Comparison of ENCODE assay signal across 9 cellular contexts in the genomic region with DNA sequence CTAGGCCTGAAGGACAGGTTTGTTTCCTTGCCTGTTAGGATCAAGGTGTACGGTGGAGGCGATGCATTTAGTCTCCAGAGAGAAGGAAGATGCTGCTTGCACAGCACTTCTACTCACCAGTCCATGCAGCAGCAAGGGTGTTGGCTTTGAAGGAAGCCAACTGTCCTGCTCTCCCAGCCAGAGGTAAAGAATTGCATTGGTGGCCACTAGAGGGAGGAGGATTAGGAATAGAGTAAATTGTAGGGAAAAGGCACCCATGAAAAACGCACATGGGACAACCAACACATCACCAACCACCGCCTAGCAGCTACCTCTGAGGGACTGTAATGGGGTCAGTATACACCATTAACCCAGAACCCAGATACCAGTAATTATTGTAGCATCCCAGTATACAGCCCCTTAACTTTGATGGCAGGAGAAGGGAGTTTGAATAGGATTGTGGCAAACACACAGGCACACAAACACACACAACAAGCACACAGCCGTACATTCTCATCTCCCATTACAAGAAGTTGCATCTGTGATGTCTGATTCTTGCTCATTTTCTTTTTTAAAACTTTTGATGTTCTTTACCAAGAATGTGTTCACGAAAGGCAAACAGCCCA.
DNase-seq lines count a peak whose midpoint lies in the region; ATAC-seq, FAIRE-seq and TF ChIP-seq lines count a peak whose summit lies in the region.
"Had no signal": no experiment of that assay in that cellular context is flagged by ENCODE, and none has a peak within 500 bp of the region (broad histone marks: within the 10 kb centered on the region; RNA-seq: fewer than 3 reads in every experiment).

No MANE protein-coding gene starts in this region.

- peak overlapping the region; percentile 75 for H3K4ac ChIP-seq in IMR-90 (ENCODE audit: low read depth, low read length)

- H2AFZ ChIP-seq in IMR-90 (replicated peaks; ENCODE audit: low read length, poor library complexity), result no peak overlapping the region
- no peak overlapping the region for H2AFZ ChIP-seq in astrocyte (ENCODE audit: low read depth, low read length)
- H2AFZ ChIP-seq in HepG2 (ENCODE audit: low read length), result no peak overlapping the region

- H3K79me2 ChIP-seq in astrocyte (ENCODE audit: insufficient read depth, low read length) (no peaks in the 10 kb centered on the region), HepG2 (ENCODE audit: insufficient read depth, low read length) (no peaks in the 10 kb centered on the region)

- WGBS in IMR-90 (ENCODE audit: extremely low coverage in 2 of 2, insufficient read length in 1 of 2), 2 experiments, result 80% methylated on average over 1 of the region's 6 CpGs; no CpG with 5 or more reads in 1 of the 2 experiments
- WGBS in HepG2 (ENCODE audit: low lambda C conversion rate), result 76% methylated on average over 6 of the region's 6 CpGs

- no peaks in the 10 kb centered on the region for H4K20me1 ChIP-seq in IMR-90 (ENCODE audit: insufficient read depth, low read length)
- no peaks in the 10 kb centered on the region for H4K20me1 ChIP-seq in astrocyte (ENCODE audit: insufficient read depth, low read length)
- H4K20me1 ChIP-seq in HepG2 (ENCODE audit: insufficient read depth, low read length), result no peaks in the 10 kb centered on the region

- H3K27me3 Mint-ChIP-seq in astrocyte (ENCODE audit: low read depth, unreplicated experiment), result no peaks in the 10 kb centered on the region
- H3K27me3 Mint-ChIP-seq: naive thymus-derived CD8-positive, alpha-beta T cell had no signal

- peak overlapping the region; percentile 96 for H2AK5ac ChIP-seq in IMR-90 (ENCODE audit: low read depth, low read length)

- no peak overlapping the region; the same call in 1 of the 2 replicates for H4K5ac ChIP-seq in IMR-90 (ENCODE audit: low read depth, low read length)

- peak overlapping the region; percentile 41; the same call in 1 of the 2 replicates for H4K91ac ChIP-seq in IMR-90 (ENCODE audit: insufficient read depth, low read depth, low read length)

- H3K23ac ChIP-seq in IMR-90 (ENCODE audit: low read depth, low read length), result no peak overlapping the region

- peak overlapping the region; percentile 44 for H2BK5ac ChIP-seq in IMR-90 (ENCODE audit: low read depth, low read length, poor library complexity, severe bottlenecking)

- H3K9me3 ChIP-seq in IMR-90 (ENCODE audit: control insufficient read depth, insufficient read depth, low read length), result no peaks in the 10 kb centered on the region
- no peaks in the 10 kb centered on the region for H3K9me3 ChIP-seq in astrocyte (ENCODE audit: insufficient read depth, low read depth, low read length)
- no peaks in the 10 kb centered on the region for H3K9me3 ChIP-seq in HepG2 (ENCODE audit: low read length)

- H3K27ac ChIP-seq in IMR-90 (ENCODE audit: insufficient read depth, low read length) (no peak overlapping the region), astrocyte (ENCODE audit: low read depth, low read length) (no peak overlapping the region), HepG2 (ENCODE audit: extremely low read length, insufficient read depth, low read length) (no peak overlapping the region)

- FAIRE-seq in astrocyte (lab: Jason Lieb, UNC), result no peak
- peak; percentile 64 for FAIRE-seq in HepG2 (lab: Jason Lieb, UNC)
- FAIRE-seq in RCC 7860 (lab: Jason Lieb, UNC), result no peak

- H3K4me1 Mint-ChIP-seq in astrocyte (ENCODE audit: low read depth, unreplicated experiment), result peaks cover 9% of the 10 kb centered on the region
- H3K4me1 Mint-ChIP-seq: naive thymus-derived CD8-positive, alpha-beta T cell had no signal

- peaks cover 0 to 18% of the 10 kb centered on the region in 2 experiments; a peak in 3 of 4 replicates for H3K79me1 ChIP-seq in IMR-90 (ENCODE audit: low read depth in 1 of 2, low read length in 2 of 2)

- peak overlapping the region; percentile 55 for H3K14ac ChIP-seq in IMR-90 (replicated peaks; ENCODE audit: low read depth, low read length)

- H3K9me1 ChIP-seq in IMR-90 (ENCODE audit: insufficient read depth, low read length), result 0 out of 2 replicates have a peak, but pooled peaks cover 5% of the 10 kb centered on the region

- peaks cover 25% of the 10 kb centered on the region for H3K36me3 Mint-ChIP-seq in astrocyte (ENCODE audit: low read depth, unreplicated experiment)

- H3K9me3 Mint-ChIP-seq in astrocyte (ENCODE audit: unreplicated experiment), result no peaks in the 10 kb centered on the region
- H3K9me3 Mint-ChIP-seq: naive thymus-derived CD8-positive, alpha-beta T cell had no signal

- no peak overlapping the region for H3K56ac ChIP-seq in IMR-90 (ENCODE audit: extremely low read depth, insufficient read depth, low read length)

- H2AK9ac ChIP-seq in IMR-90 (replicated peaks; ENCODE audit: low read depth, low read length, poor library complexity), result no peak overlapping the region

- TF ChIP-seq RAD21 in IMR-90 (IDR thresholded peaks at IDR 0.05; ENCODE audit: low read length), result peak; percentile 29; the same call in 1 of the 2 replicates
- no peak for TF ChIP-seq RAD21 in HepG2 (CRISPR knock-in tag; IDR thresholded peaks at IDR 0.05)

- DNase-seq in COR-L47 (lab: John Stamatoyannopoulos, UW) (peak; percentile 7), IMR-90 (peak; percentile 39), astrocyte (ENCODE audit: low read depth) (no peak), HepG2 (ENCODE audit: low spot score) (peak; percentile 41), RCC 7860 (ENCODE audit: low spot score) (no peak), CD1c-positive myeloid dendritic cell (ENCODE audit: extremely low spot score) (no peak)
- DNase-seq: naive thymus-derived CD8-positive, alpha-beta T cell had no signal

- TF ChIP-seq CTCF in IMR-90 (conservative IDR thresholded peaks at IDR 0.05; ENCODE audit: low read depth, low read length) (peak; percentile 41), astrocyte (IDR thresholded peaks at IDR 0.05; ENCODE audit: insufficient read depth, low read depth, low read length) (peak; percentile 44), HepG2 (CRISPR knock-in tag; IDR thresholded peaks at IDR 0.05) (peak; percentile 62)

- H2BK15ac ChIP-seq in IMR-90 (ENCODE audit: low read depth, low read length), result peak overlapping the region; percentile 33; the same call in 1 of the 3 replicates

- no peak overlapping the region; the same call in 1 of the 2 replicates for H3K18ac ChIP-seq in IMR-90 (ENCODE audit: low read depth, low read length)

- peaks cover 17% of the 10 kb centered on the region for H3K36me3 ChIP-seq in IMR-90 (ENCODE audit: control insufficient read depth, insufficient read depth, low read length)
- H3K36me3 ChIP-seq in astrocyte (ENCODE audit: insufficient read depth, low read length), result peaks cover 38% of the 10 kb centered on the region
- no peaks in the 10 kb centered on the region for H3K36me3 ChIP-seq in HepG2 (replicated peaks in 1 of 2; ENCODE audit: control insufficient read depth in 1 of 2, insufficient read depth in 2 of 2, low read length in 2 of 2)

- dilution Hi-C loops in IMR-90 (cut with HindIII; ENCODE audit: low sequenced_read_pairs, unreplicated experiment), result no loop called here

- in situ Hi-C loops in IMR-90 (cut with MboI; ENCODE audit: low sequenced_read_pairs), result no loop called here
- in situ Hi-C loops in HepG2 (cut with HindIII; ENCODE audit: extremely low pct_ligation_motif_present, low pct_unique_long_range_greater_than_20kb), result no loop called here

- peak; percentile 50 for ATAC-seq in IMR-90 (ENCODE audit: low read depth)
- peak; percentile 94 for ATAC-seq in HepG2
- ATAC-seq in GM18511 (IDR thresholded peaks at IDR 0.05; ENCODE audit: unreplicated experiment), result no peak
- ATAC-seq in HG03469 (IDR thresholded peaks at IDR 0.05; ENCODE audit: unreplicated experiment), result no peak
- ATAC-seq: naive thymus-derived CD8-positive, alpha-beta T cell had no signal

- intact Hi-C loops in IMR-90 (cut with micrococcal nuclease), result loop anchor here (1.0 kb wide), 1 partner anchor 403 kb away; no protein-coding TSS in a partner anchor
- intact Hi-C loops in HepG2 (cut with micrococcal nuclease; ENCODE audit: unreplicated experiment), result loop anchor here (1.0 to 2.0 kb wide), 3 partner anchors 113 to 403 kb away; no protein-coding TSS in a partner anchor

- no peak overlapping the region for H3K4me3 Mint-ChIP-seq in astrocyte (ENCODE audit: unreplicated experiment)
- H3K4me3 Mint-ChIP-seq: naive thymus-derived CD8-positive, alpha-beta T cell had no signal

- H3K4me3 ChIP-seq in IMR-90 (ENCODE audit: insufficient read depth, low read depth, low read length) (no peak overlapping the region), astrocyte (ENCODE audit: insufficient read depth, low read depth, low read length) (no peak overlapping the region), HepG2 (replicated peaks in 1 of 3; ENCODE audit: insufficient read depth in 1 of 3, low read depth in 2 of 3, low read length in 3 of 3) (no peak overlapping the region)

- CTCF ChIA-PET in IMR-90 (lab: Yijun Ruan, JAX), result no interaction called here
- CTCF ChIA-PET in HepG2 (lab: Yijun Ruan, JAX; ENCODE audit: low intra/inter-chr PET ratio, low total read pairs), result interaction anchor here (0.9 kb wide), 1 partner anchor 403 kb away, joined by 3 read pairs; no protein-coding TSS in a partner anchor

- BruUV-seq in IMR-90 (replicated peaks; lab: Mats Ljungman, UMichigan), result no TSS peak
- BruUV-seq in HepG2 (replicated peaks; lab: Mats Ljungman, UMichigan), result no TSS peak

- H3K4me2 ChIP-seq in IMR-90 (ENCODE audit: low read depth, low read length), result no peak overlapping the region
- H3K4me2 ChIP-seq in astrocyte (ENCODE audit: low read length), result no peak overlapping the region
- no peak overlapping the region for H3K4me2 ChIP-seq in HepG2 (ENCODE audit: low read depth, low read length)

- H3K4me1 ChIP-seq in IMR-90 (ENCODE audit: control insufficient read depth, insufficient read depth, low read length), result peaks cover 3% of the 10 kb centered on the region
- H3K4me1 ChIP-seq in astrocyte (ENCODE audit: insufficient read depth, low read length), result peaks cover 9% of the 10 kb centered on the region
- no peaks in the 10 kb centered on the region for H3K4me1 ChIP-seq in HepG2 (ENCODE audit: insufficient read depth, low read length)

- H3K27ac Mint-ChIP-seq in astrocyte (ENCODE audit: unreplicated experiment), result no peak overlapping the region
- H3K27ac Mint-ChIP-seq: naive thymus-derived CD8-positive, alpha-beta T cell had no signal

- TF ChIP-seq POLR2A in IMR-90 (IDR thresholded peaks at IDR 0.05; ENCODE audit: low read depth, low read length) (no peak), HepG2 (IDR thresholded peaks at IDR 0.05; ENCODE audit: insufficient read depth in 1 of 2, low read depth in 2 of 2, low read length in 2 of 2) (no peak)

- peak overlapping the region; percentile 80; the same call in 1 of the 2 replicates for H2BK120ac ChIP-seq in IMR-90 (ENCODE audit: low read depth, low read length)

- H2BK20ac ChIP-seq in IMR-90 (ENCODE audit: low read depth, low read length), result peak overlapping the region; percentile 83

- H3K9ac ChIP-seq in IMR-90 (ENCODE audit: low read depth, low read length), result no peak overlapping the region
- no peak overlapping the region for H3K9ac ChIP-seq in astrocyte (ENCODE audit: low read length)
- H3K9ac ChIP-seq in HepG2 (ENCODE audit: insufficient read depth, low read depth, low read length), result no peak overlapping the region

- H3K27me3 ChIP-seq in IMR-90 (ENCODE audit: control insufficient read depth, insufficient read depth, low read length), result no peaks in the 10 kb centered on the region
- no peaks in the 10 kb centered on the region for H3K27me3 ChIP-seq in astrocyte (ENCODE audit: insufficient read depth, low read length)
- H3K27me3 ChIP-seq in HepG2 (ENCODE audit: control insufficient read depth in 1 of 2, insufficient read depth in 2 of 2, low read length in 2 of 2), result no peaks in the 10 kb centered on the region

- H4K8ac ChIP-seq in IMR-90 (ENCODE audit: low read depth in 2 of 2, low read length in 2 of 2), result peak overlapping the region; percentile 7 to 42; a peak in 3 of 4 replicates

- POLR2A ChIA-PET in IMR-90 (lab: Charles Lee; ENCODE audit: unreplicated experiment), result no interaction called here
- POLR2A ChIA-PET in HepG2 (lab: Yijun Ruan, JAX), result no interaction called here

- TF ChIP-seq EP300 in HepG2 (IDR thresholded peaks at IDR 0.05; ENCODE audit: low read depth in 2 of 2, low read length in 2 of 2) (no peak), HepG2 (CRISPR knock-in tag; IDR thresholded peaks at IDR 0.05; ENCODE audit: borderline replicate concordance) (no peak)

Comparison
In these comparisons a context has a peak if more than half of its experiments do, and no peak if none do; other contexts are left out.
1. DNase-seq: peak in COR-L47 (single experiment), IMR-90 (single experiment) and HepG2 (single experiment); none in astrocyte (single experiment), RCC 7860 (single experiment) and CD1c-positive myeloid dendritic cell (single experiment).
2. ATAC-seq: peak in IMR-90 (single experiment) and HepG2 (single experiment); none in GM18511 (single experiment) and HG03469 (single experiment).
3. Peak in every context shown above with its lines, with median percentiles within 50 percentile points of each other: CTCF ChIP-seq.